ENCODE assay signal across 21 cellular contexts in genomic region chr14:48560421-48560820, GRCh38.
"Had no signal": no experiment of that assay in that cellular context is flagged by ENCODE, and none has a peak within 500 bp of the region (broad histone marks: within the 10 kb centered on the region; RNA-seq: fewer than 3 reads in every experiment).

No MANE protein-coding gene starts in this region.

- H3K36me3 ChIP-seq: colonic mucosa, esophagus muscularis mucosa, lower lobe of right lung, neural progenitor cell, right lobe of liver, tibial artery, upper lobe of left lung had no signal

- H3K4me1 ChIP-seq: colonic mucosa, esophagus muscularis mucosa, lower lobe of right lung, parathyroid adenoma, right lobe of liver, testis, tibial artery, upper lobe of left lung had no signal

- H2AFZ ChIP-seq: neural progenitor cell, parathyroid adenoma had no signal

- H3K27ac ChIP-seq: colonic mucosa, esophagus muscularis mucosa, lower lobe of right lung, neural progenitor cell, parathyroid adenoma, right lobe of liver, testis, tibial artery, upper lobe of left lung had no signal

- H3K4me3 ChIP-seq: colonic mucosa, esophagus muscularis mucosa, lower lobe of right lung, mucosa of descending colon, neural progenitor cell, right lobe of liver, testis, tibial artery, upper lobe of left lung had no signal

- DNase-seq: colonic mucosa; effector CD8-positive, alpha-beta T cell; endodermal cell; left ventricle myocardium superior; lower lobe of right lung; mucosa of descending colon; naive B cell; right lobe of liver; stimulated activated CD4-positive, alpha-beta T cell treated with anti-CD3 and anti-CD28 coated beads, Interleukin-4, amount 100 ng/mL, for 4 hours; stimulated activated naive CD8-positive, alpha-beta T cell treated with anti-CD3 and anti-CD28 coated beads, Interleukin-15, Interleukin-2, amounts not matched to agents 100 U/mL and 50 U/mL, for 24 hours; substantia nigra; testis; tibial artery; upper lobe of left lung had no signal

- H3K9ac ChIP-seq: neural progenitor cell, parathyroid adenoma had no signal

- H3K79me2 ChIP-seq: parathyroid adenoma had no signal

- FAIRE-seq: frontal cortex, keratinocyte, urothelium cell line had no signal

- ATAC-seq: left ventricle myocardium superior; lower lobe of right lung; mucosa of descending colon; right lobe of liver; stimulated activated memory B cell treated with anti-CD40 and anti-IgM and Interleukin-4, amounts not matched to agents 10 μg/mL and 1 μg/mL and 100 μg/mL, for 72 hours; stimulated activated naive CD8-positive, alpha-beta T cell treated with anti-CD3 and anti-CD28 coated beads, Interleukin-15, Interleukin-2, amounts not matched to agents 100 U/mL and 50 U/mL, for 24 hours had no signal

- H3K27me3 ChIP-seq: colonic mucosa, esophagus muscularis mucosa, neural progenitor cell, right lobe of liver, testis, tibial artery, upper lobe of left lung had no signal

- H3K9me3 ChIP-seq: colonic mucosa, right lobe of liver, testis, tibial artery had no signal
